In genomic region chr10:73628405-73628804, GRCh38 we compare ENCODE assay signal across 19 cellular contexts. TPM values are rescaled to one million over a fixed set of nuclear protein-coding genes. Genes with fewer than 3 reads are reported as not detected.
"Had no signal": no experiment of that assay in that cellular context is flagged by ENCODE, and none has a peak within 500 bp of the region (broad histone marks: within the 10 kb centered on the region; RNA-seq: fewer than 3 reads in every experiment).

No MANE protein-coding gene starts in this region.

- H3K36me3 Mint-ChIP-seq: immature natural killer cell, mesothelial cell of epicardium had no signal

- H3K27ac Mint-ChIP-seq: activated naive CD4-positive, alpha-beta T cell treated with anti-CD3 and anti-CD28 coated beads, Interleukin-2, amount 10 ng/mL, durations not matched to agents 7 days and 5 days; mesothelial cell of epicardium had no signal

- H3K27me3 ChIP-seq: cardiac muscle cell, pancreas had no signal

- H3K9me3 Mint-ChIP-seq: activated CD4-positive, alpha-beta memory T cell treated with anti-CD3 and anti-CD28 coated beads, Interleukin-2, amount 10 ng/mL, durations not matched to agents 7 days and 5 days; activated naive CD4-positive, alpha-beta T cell treated with anti-CD3 and anti-CD28 coated beads, Interleukin-2, amount 10 ng/mL, durations not matched to agents 7 days and 5 days; activated T-cell treated with anti-CD3 and anti-CD28 coated beads, Interleukin-2, amount 50 U/mL, for 24 hours; immature natural killer cell; mesothelial cell of epicardium had no signal

- DNase-seq: activated CD4-positive, alpha-beta memory T cell treated with anti-CD3 and anti-CD28 coated beads, Interleukin-2, amount 10 ng/mL, durations not matched to agents 7 days and 5 days; activated CD4-positive, alpha-beta T cell treated with anti-CD3 and anti-CD28 coated beads for 4 hours; activated naive CD4-positive, alpha-beta T cell treated with anti-CD3 and anti-CD28 coated beads, Interleukin-2, amount 10 ng/mL, durations not matched to agents 7 days and 5 days; activated T-cell treated with anti-CD3 and anti-CD28 coated beads, Interleukin-2, amount 50 U/mL, for 24 hours; foreskin melanocyte; head of caudate nucleus; immature natural killer cell; lower lobe of right lung; stimulated activated CD4-positive, alpha-beta T cell treated with anti-CD3 and anti-CD28 coated beads, Interleukin-15, amount 100 ng/mL, for 24 hours; stimulated activated CD4-positive, alpha-beta T cell treated with anti-CD3 and anti-CD28 coated beads, Interleukin-4, amount 100 ng/mL, for 1 hour; stimulated activated naive CD4-positive, alpha-beta T cell treated with Interleukin-2 at 50 U/mL for 16 hours; substantia nigra; T-helper 2 cell had no signal

- ATAC-seq: lower lobe of right lung had no signal

- H3K9me3 ChIP-seq: lower lobe of right lung, pancreas had no signal

- H3K36me3 ChIP-seq: cardiac muscle cell, lower lobe of right lung, pancreas had no signal

- H3K27me3 Mint-ChIP-seq: activated CD4-positive, alpha-beta memory T cell treated with anti-CD3 and anti-CD28 coated beads, Interleukin-2, amount 10 ng/mL, durations not matched to agents 7 days and 5 days; activated T-cell treated with anti-CD3 and anti-CD28 coated beads, Interleukin-2, amount 50 U/mL, for 24 hours; type B pancreatic cell had no signal

- H3K4me3 ChIP-seq: cardiac muscle cell, lower lobe of right lung, pancreas had no signal

- H3K4me3 Mint-ChIP-seq: activated T-cell treated with anti-CD3 and anti-CD28 coated beads, Interleukin-2, amount 50 U/mL, for 24 hours had no signal

- H3K27ac ChIP-seq: cardiac muscle cell, lower lobe of right lung had no signal

RNA-seq across cellular contexts. Expression of gene MYOZ1, which starts 12.9 kb away (rescaled TPM):
- total RNA-seq: activated CD4-positive, alpha-beta memory T cell treated with anti-CD3 and anti-CD28 coated beads, Interleukin-2, amount 10 ng/mL, durations not matched to agents 7 days and 5 days; endothelial cell of umbilical vein had no signal

RNA-seq across cellular contexts. Expression of gene SYNPO2L, which starts 27.4 kb away (rescaled TPM):
- total RNA-seq: activated CD4-positive, alpha-beta memory T cell treated with anti-CD3 and anti-CD28 coated beads, Interleukin-2, amount 10 ng/mL, durations not matched to agents 7 days and 5 days; endothelial cell of umbilical vein; renal cortical epithelial cell had no signal
